ENCODE assay signal across 1 cellular context in the genomic region with DNA sequence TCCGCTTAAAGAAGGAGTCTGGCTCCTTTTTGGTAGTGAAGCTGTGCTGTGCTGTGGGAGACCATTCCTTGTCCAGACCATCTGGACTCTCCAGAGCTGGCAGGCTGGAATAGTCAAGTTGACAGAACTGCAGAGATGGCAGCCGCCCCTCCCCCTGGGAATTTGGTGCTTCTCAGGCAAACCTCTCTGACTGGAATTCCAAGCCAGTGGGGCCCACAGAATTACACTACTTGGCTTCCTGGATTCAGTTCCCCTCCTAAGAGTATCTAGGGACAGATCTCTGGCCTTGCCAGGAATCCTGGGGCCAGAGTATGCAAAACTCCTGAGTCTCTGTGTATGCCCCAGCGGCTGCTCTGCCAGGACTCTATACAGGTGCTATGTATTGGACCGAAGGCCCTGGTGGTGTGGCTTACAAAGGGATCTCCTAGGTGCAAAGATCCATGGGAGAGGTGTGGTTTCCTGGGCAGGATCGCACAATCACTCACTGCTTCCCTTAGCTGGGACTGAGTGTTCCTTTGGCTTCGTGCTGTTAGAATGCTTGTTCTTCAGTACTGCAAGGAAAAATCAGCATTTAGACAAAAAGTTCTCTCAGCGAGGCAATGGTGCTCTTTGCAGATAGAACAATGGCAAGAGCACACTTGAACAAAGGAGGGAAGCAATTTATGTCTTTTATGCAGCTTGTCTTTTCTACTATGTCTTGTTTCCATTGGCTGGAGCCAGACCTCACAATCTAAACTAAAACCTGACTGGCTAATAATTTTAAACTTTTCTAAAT.
TF ChIP-seq lines count a peak whose summit lies in the region.

No MANE protein-coding gene starts in this region.

TF ChIP-seq in K562, 482 proteins besides CTCF, POLR2A, EP300 and RAD21 (continued from another document):
- TF ChIP-seq, protein P1, sequence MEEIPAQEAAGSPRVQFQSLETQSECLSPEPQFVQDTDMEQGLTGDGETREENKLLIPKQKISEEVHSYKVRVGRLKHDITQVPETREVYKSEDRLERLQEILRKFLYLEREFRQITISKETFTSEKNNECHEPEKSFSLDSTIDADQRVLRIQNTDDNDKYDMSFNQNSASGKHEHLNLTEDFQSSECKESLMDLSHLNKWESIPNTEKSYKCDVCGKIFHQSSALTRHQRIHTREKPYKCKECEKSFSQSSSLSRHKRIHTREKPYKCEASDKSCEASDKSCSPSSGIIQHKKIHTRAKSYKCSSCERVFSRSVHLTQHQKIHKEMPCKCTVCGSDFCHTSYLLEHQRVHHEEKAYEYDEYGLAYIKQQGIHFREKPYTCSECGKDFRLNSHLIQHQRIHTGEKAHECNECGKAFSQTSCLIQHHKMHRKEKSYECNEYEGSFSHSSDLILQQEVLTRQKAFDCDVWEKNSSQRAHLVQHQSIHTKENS (CRISPR knock-in tag; IDR thresholded peaks at IDR 0.05), result no peak
- TF ChIP-seq NCOR1 (IDR thresholded peaks at IDR 0.05) (no peak), MAZ (CRISPR knock-in tag; conservative IDR thresholded peaks at IDR 0.05 in 1 of 2, IDR thresholded peaks at IDR 0.05 in 1 of 2) (0 out of 4 replicates have a peak, but pooled peaks of 1 of the 2 experiments have one; percentile 6), ZNF586 (CRISPR knock-in tag; conservative IDR thresholded peaks at IDR 0.05) (no peak), SAFB2 (IDR thresholded peaks at IDR 0.05; ENCODE audit: borderline replicate concordance, low read depth, low read length, severe bottlenecking) (no peak), MTA2 (IDR thresholded peaks at IDR 0.05; ENCODE audit: low read depth) (no peak), PTRF (tag; IDR thresholded peaks at IDR 0.05) (no peak), L3MBTL2 (IDR thresholded peaks at IDR 0.05) (peak; percentile 14; the same call in 1 of the 2 replicates), ADNP (tag; IDR thresholded peaks at IDR 0.05) (no peak), PTTG1 (tag; IDR thresholded peaks at IDR 0.05; ENCODE audit: low read depth) (no peak), ZNF165 (CRISPR knock-in tag; IDR thresholded peaks at IDR 0.05; ENCODE audit: borderline replicate concordance) (no peak), LEF1 (IDR thresholded peaks at IDR 0.05) (no peak), NFRKB (IDR thresholded peaks at IDR 0.05; ENCODE audit: low read depth) (no peak), SMARCA5 (IDR thresholded peaks at IDR 0.05) (no peak), ZNF282 (CRISPR knock-in tag; IDR thresholded peaks at IDR 0.05) (no peak), TCF3 (CRISPR knock-in tag; IDR thresholded peaks at IDR 0.05) (no peak)
- TF ChIP-seq, protein P2, sequence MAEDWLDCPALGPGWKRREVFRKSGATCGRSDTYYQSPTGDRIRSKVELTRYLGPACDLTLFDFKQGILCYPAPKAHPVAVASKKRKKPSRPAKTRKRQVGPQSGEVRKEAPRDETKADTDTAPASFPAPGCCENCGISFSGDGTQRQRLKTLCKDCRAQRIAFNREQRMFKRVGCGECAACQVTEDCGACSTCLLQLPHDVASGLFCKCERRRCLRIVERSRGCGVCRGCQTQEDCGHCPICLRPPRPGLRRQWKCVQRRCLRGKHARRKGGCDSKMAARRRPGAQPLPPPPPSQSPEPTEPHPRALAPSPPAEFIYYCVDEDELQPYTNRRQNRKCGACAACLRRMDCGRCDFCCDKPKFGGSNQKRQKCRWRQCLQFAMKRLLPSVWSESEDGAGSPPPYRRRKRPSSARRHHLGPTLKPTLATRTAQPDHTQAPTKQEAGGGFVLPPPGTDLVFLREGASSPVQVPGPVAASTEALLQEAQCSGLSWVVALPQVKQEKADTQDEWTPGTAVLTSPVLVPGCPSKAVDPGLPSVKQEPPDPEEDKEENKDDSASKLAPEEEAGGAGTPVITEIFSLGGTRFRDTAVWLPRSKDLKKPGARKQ (CRISPR knock-in tag; IDR thresholded peaks at IDR 0.05), result no peak
